In genomic region chr6:139134817-139135577, GRCh38 we compare ENCODE assay signal across 1 cellular context.
A peak's percentile ranks its signal among the peaks of the same experiment; 100 is the strongest.
TF ChIP-seq lines count a peak whose summit lies in the region.

HECA (plus strand) TSS chr6:139135080; CDS start chr6:139135397, 317 bp downstream.

TF ChIP-seq in K562, 482 proteins besides CTCF, POLR2A, EP300 and RAD21 (continued from another document and continues in another):
- TF ChIP-seq RERE (CRISPR knock-in tag; IDR thresholded peaks at IDR 0.05; ENCODE audit: borderline replicate concordance) (no peak), DIDO1 (tag; IDR thresholded peaks at IDR 0.05; ENCODE audit: low read depth) (no peak), TBP (optimal IDR thresholded peaks at IDR 0.05; ENCODE audit: low read depth, low read length) (no peak), ZBTB7A (IDR thresholded peaks at IDR 0.05; ENCODE audit: borderline replicate concordance, control insufficient read depth, low read depth, low read length) (peak; percentile 53; the same call in 1 of the 2 replicates), BRD9 (IDR thresholded peaks at IDR 0.05; ENCODE audit: low read depth, partially characterized antibody) (no peak), CXXC5 (CRISPR knock-in tag; IDR thresholded peaks at IDR 0.05) (peak; percentile 95), HNRNPLL (IDR thresholded peaks at IDR 0.05; ENCODE audit: low read depth, low read length, poor library complexity, severe bottlenecking) (peak; percentile 2), MTA3 (IDR thresholded peaks at IDR 0.05; ENCODE audit: borderline replicate concordance) (peak; percentile 100), MEF2D (tag; conservative IDR thresholded peaks at IDR 0.05; ENCODE audit: low read depth) (no peak), KLF1 (tag; IDR thresholded peaks at IDR 0.05) (peak; percentile 95), GABPA (tag; conservative IDR thresholded peaks at IDR 0.05; ENCODE audit: low read depth) (peak; percentile 42), NONO (IDR thresholded peaks at IDR 0.05; ENCODE audit: low read depth in 2 of 2, low read length in 1 of 2) (peak in 1 of 2 experiments; percentile 89; a peak in 2 of 4 replicates), SPI1 (IDR thresholded peaks at IDR 0.05; ENCODE audit: borderline replicate concordance, low read depth, low read length) (no peak), LEF1 (IDR thresholded peaks at IDR 0.05) (no peak), POLR2G (IDR thresholded peaks at IDR 0.05; ENCODE audit: low read depth, low read length) (peak; percentile 77), STAT6 (CRISPR knock-in tag; IDR thresholded peaks at IDR 0.05) (peak; percentile 55; the same call in 1 of the 2 replicates), CCNT2 (IDR thresholded peaks at IDR 0.05; ENCODE audit: borderline replicate concordance, extremely low read depth, insufficient read length, low read depth, low read length) (peak; percentile 73), CBX3 (IDR thresholded peaks at IDR 0.05; ENCODE audit: borderline replicate concordance in 1 of 2, low read length in 2 of 2) (peak in 1 of 2 experiments; percentile 28; a peak in 1 of 3 replicates), POU5F1 (IDR thresholded peaks at IDR 0.05; ENCODE audit: borderline replicate concordance, low read depth, low read length, partially characterized antibody) (no peak), SAP30 (IDR thresholded peaks at IDR 0.05; ENCODE audit: borderline replicate concordance, insufficient read depth, low read depth, low read length, poor library complexity, severe bottlenecking) (peak; percentile 80), ZFP30 (CRISPR knock-in tag; IDR thresholded peaks at IDR 0.05; ENCODE audit: borderline replicate concordance) (no peak), GTF2B (IDR thresholded peaks at IDR 0.05; ENCODE audit: extremely low read depth, insufficient read length) (no peak), HIVEP1 (CRISPR knock-in tag; IDR thresholded peaks at IDR 0.05) (0 out of 2 replicates have a peak, but pooled peaks have one; percentile 24), PREB (CRISPR knock-in tag; IDR thresholded peaks at IDR 0.05) (no peak), ATF1 (CRISPR knock-in tag; IDR thresholded peaks at IDR 0.05) (peak; percentile 96), ATF1 (tag; IDR thresholded peaks at IDR 0.05) (peak; percentile 100), USF1 (CRISPR knock-in tag; IDR thresholded peaks at IDR 0.05) (peak; percentile 67), SOX6 (IDR thresholded peaks at IDR 0.05) (0 out of 2 replicates have a peak, but pooled peaks have one; percentile 12), NR4A1 (CRISPR knock-in tag; IDR thresholded peaks at IDR 0.05) (0 out of 2 replicates have a peak, but pooled peaks have one; percentile 39), NR4A1 (tag; IDR thresholded peaks at IDR 0.05) (no peak), ZNF79 (CRISPR knock-in tag; IDR thresholded peaks at IDR 0.05; ENCODE audit: low read depth) (no peak), XRCC5 (IDR thresholded peaks at IDR 0.05; ENCODE audit: low read depth, low read length) (no peak), ZBTB9 (CRISPR knock-in tag; IDR thresholded peaks at IDR 0.05) (peak; percentile 69; the same call in 1 of the 2 replicates), MAX (CRISPR knock-in tag; IDR thresholded peaks at IDR 0.05) (peak; percentile 55), DACH1 (IDR thresholded peaks at IDR 0.05; ENCODE audit: partially characterized antibody) (no peak), RBM17 (IDR thresholded peaks at IDR 0.05; ENCODE audit: borderline replicate concordance, low read depth, low read length) (no peak), ERF (CRISPR knock-in tag; IDR thresholded peaks at IDR 0.05) (peak; percentile 79; the same call in 1 of the 2 replicates), RB1 (IDR thresholded peaks at IDR 0.05; ENCODE audit: low read depth) (peak; percentile 94), GABPB1 (CRISPR knock-in tag; IDR thresholded peaks at IDR 0.05) (peak; percentile 73; the same call in 1 of the 2 replicates), PHB2 (IDR thresholded peaks at IDR 0.05; ENCODE audit: low read depth) (no peak), CREM (IDR thresholded peaks at IDR 0.05; ENCODE audit: low read depth) (peak; percentile 100), KHSRP (IDR thresholded peaks at IDR 0.05) (peak; percentile 99), CREB1 (IDR thresholded peaks at IDR 0.05) (peak; percentile 100), CREB1 (CRISPR knock-in tag; IDR thresholded peaks at IDR 0.05) (peak; percentile 99), FOXM1 (IDR thresholded peaks at IDR 0.05; ENCODE audit: low read depth) (no peak), FOXM1 (CRISPR knock-in tag; IDR thresholded peaks at IDR 0.05; ENCODE audit: low read depth) (no peak), ATF2 (CRISPR knock-in tag; IDR thresholded peaks at IDR 0.05) (peak; percentile 97), ZNF639 (CRISPR knock-in tag; conservative IDR thresholded peaks at IDR 0.05 in 1 of 2, IDR thresholded peaks at IDR 0.05 in 1 of 2) (peak; percentile 52 to 68; a peak in 2 of 4 replicates), RFX5 (IDR thresholded peaks at IDR 0.05; ENCODE audit: low read depth, low read length) (peak; percentile 64; the same call in 1 of the 2 replicates), FOXK2 (conservative IDR thresholded peaks at IDR 0.05 in 1 of 2, IDR thresholded peaks at IDR 0.05 in 1 of 2; ENCODE audit: low read depth in 2 of 2) (peak in 1 of 2 experiments; percentile 71; a peak in 3 of 4 replicates), ZNF41 (CRISPR knock-in tag; conservative IDR thresholded peaks at IDR 0.05) (no peak), ELF1 (tag; IDR thresholded peaks at IDR 0.05) (no peak), CBX1 (IDR thresholded peaks at IDR 0.05; ENCODE audit: low read depth) (no peak; the same call in 1 of the 2 replicates), KLF13 (tag; IDR thresholded peaks at IDR 0.05; ENCODE audit: borderline replicate concordance, low read depth) (peak; percentile 97), HDAC2 (IDR thresholded peaks at IDR 0.05) (no peak), L3MBTL2 (IDR thresholded peaks at IDR 0.05) (peak; percentile 89), SIN3A (IDR thresholded peaks at IDR 0.05; ENCODE audit: borderline replicate concordance in 2 of 2, control insufficient read depth in 1 of 2, low read depth in 2 of 2, low read length in 2 of 2) (peak; percentile 49 to 52; a peak in 1 of 4 replicates), ZNF584 (CRISPR knock-in tag; IDR thresholded peaks at IDR 0.05; ENCODE audit: low read depth) (peak; percentile 55; the same call in 1 of the 2 replicates), CBFA2T2 (conservative IDR thresholded peaks at IDR 0.05) (no peak)
